In genomic region chr15:54620916-54621315, GRCh38 we compare ENCODE assay signal across 29 cellular contexts.
"Had no signal": no experiment of that assay in that cellular context is flagged by ENCODE, and none has a peak within 500 bp of the region (broad histone marks: within the 10 kb centered on the region; RNA-seq: fewer than 3 reads in every experiment).

No MANE protein-coding gene starts in this region.

- H3K27me3 Mint-ChIP-seq: activated CD4-positive, alpha-beta memory T cell treated with anti-CD3 and anti-CD28 coated beads for 36 hours; activated CD4-positive, alpha-beta T cell treated with anti-CD3 and anti-CD28 coated beads, Interleukin-2, amount 10 ng/mL, durations not matched to agents 7 days and 5 days; activated CD8-positive, alpha-beta memory T cell treated with anti-CD3 and anti-CD28 coated beads, Interleukin-2, amount 10 ng/mL, durations not matched to agents 7 days and 5 days; activated T-cell treated with anti-CD3 and anti-CD28 coated beads, Interleukin-2, amount 50 U/mL, for 24 hours; activated T-helper 17 cell treated with anti-CD3 and anti-CD28 coated beads, Interleukin-2, amount 50 U/mL, for 72 hours; dendritic cell treated with granulocyte-macrophage colony-stimulating factor and Interleukin-4, amounts not matched to agents 40 ng/mL and 50 ng/mL, for 4 days had no signal

- DNase-seq: activated CD4-positive, alpha-beta memory T cell treated with anti-CD3 and anti-CD28 coated beads for 36 hours; activated CD4-positive, alpha-beta T cell treated with anti-CD3 and anti-CD28 coated beads for 1 hour; activated CD4-positive, alpha-beta T cell treated with anti-CD3 and anti-CD28 coated beads for 4 hours; activated CD4-positive, alpha-beta T cell treated with anti-CD3 and anti-CD28 coated beads, Interleukin-2, amount 10 ng/mL, durations not matched to agents 7 days and 5 days; activated CD8-positive, alpha-beta memory T cell treated with anti-CD3 and anti-CD28 coated beads, Interleukin-2, amount 10 ng/mL, durations not matched to agents 7 days and 5 days; activated CD8-positive, alpha-beta memory T cell treated with anti-CD3 and anti-CD28 coated beads, Interleukin-2, amount 50 U/mL, for 4 hours; activated CD8-positive, alpha-beta T cell treated with anti-CD3 and anti-CD28 coated beads, Interleukin-2, amount 10 ng/mL, durations not matched to agents 7 days and 5 days; activated effector memory CD4-positive, alpha-beta T cell treated with Interleukin-2 at 50 U/mL for 16 hours; activated gamma-delta T cell treated with Interleukin-2 at 50 U/mL for 16 hours; activated naive CD4-positive, alpha-beta T cell treated with anti-CD3 and anti-CD28 coated beads, Interleukin-2, amount 50 U/mL, for 16 hours; activated naive CD4-positive, alpha-beta T cell treated with Interleukin-2 at 50 U/mL for 16 hours; activated T-cell treated with anti-CD3 and anti-CD28 coated beads, Interleukin-2, amount 50 U/mL, for 24 hours; amniotic stem cell; anterior cingulate cortex; brain microvascular endothelial cell; dorsolateral prefrontal cortex; effector memory CD4-positive, alpha-beta T cell; endodermal cell; foreskin fibroblast; head of caudate nucleus; T-helper 2 cell had no signal

- H3K36me3 ChIP-seq: brain microvascular endothelial cell had no signal

- H3K9me3 Mint-ChIP-seq: activated CD4-positive, alpha-beta memory T cell treated with anti-CD3 and anti-CD28 coated beads for 36 hours; activated CD4-positive, alpha-beta T cell treated with anti-CD3 and anti-CD28 coated beads, Interleukin-2, amount 10 ng/mL, durations not matched to agents 7 days and 5 days; activated T-cell treated with anti-CD3 and anti-CD28 coated beads, Interleukin-2, amount 50 U/mL, for 24 hours; activated T-helper 17 cell treated with anti-CD3 and anti-CD28 coated beads, Interleukin-2, amount 50 U/mL, for 72 hours; central memory CD8-positive, alpha-beta T cell; endodermal cell; WTC11 had no signal

- ATAC-seq: activated CD8-positive, alpha-beta memory T cell treated with anti-CD3 and anti-CD28 coated beads, Interleukin-2, amount 10 ng/mL, durations not matched to agents 7 days and 5 days; activated CD8-positive, alpha-beta T cell treated with anti-CD3 and anti-CD28 coated beads, Interleukin-2, amount 10 ng/mL, durations not matched to agents 7 days and 5 days; activated T-helper 17 cell treated with anti-CD3 and anti-CD28 coated beads, Interleukin-2, amount 50 U/mL, for 72 hours; esophagus mucosa; WTC11 had no signal

- H3K27me3 ChIP-seq: brain microvascular endothelial cell had no signal

- H3K4me1 Mint-ChIP-seq: activated CD4-positive, alpha-beta T cell treated with anti-CD3 and anti-CD28 coated beads, Interleukin-2, amount 10 ng/mL, durations not matched to agents 7 days and 5 days; activated CD8-positive, alpha-beta memory T cell treated with anti-CD3 and anti-CD28 coated beads, Interleukin-2, amount 10 ng/mL, durations not matched to agents 7 days and 5 days; activated T-helper 17 cell treated with anti-CD3 and anti-CD28 coated beads, Interleukin-2, amount 50 U/mL, for 72 hours; central memory CD8-positive, alpha-beta T cell; WTC11 had no signal

- H3K4me3 ChIP-seq: coronary artery, dorsolateral prefrontal cortex had no signal

- H3K27ac ChIP-seq: brain microvascular endothelial cell, coronary artery, dorsolateral prefrontal cortex, VCaP had no signal

- H3K36me3 Mint-ChIP-seq: activated CD4-positive, alpha-beta memory T cell treated with anti-CD3 and anti-CD28 coated beads for 36 hours; activated CD8-positive, alpha-beta memory T cell treated with anti-CD3 and anti-CD28 coated beads, Interleukin-2, amount 10 ng/mL, durations not matched to agents 7 days and 5 days; activated naive CD8-positive, alpha-beta T cell; WTC11 had no signal

- H3K4me3 Mint-ChIP-seq: activated CD4-positive, alpha-beta memory T cell treated with anti-CD3 and anti-CD28 coated beads for 36 hours; activated CD4-positive, alpha-beta T cell treated with anti-CD3 and anti-CD28 coated beads, Interleukin-2, amount 10 ng/mL, durations not matched to agents 7 days and 5 days; activated CD8-positive, alpha-beta memory T cell treated with anti-CD3 and anti-CD28 coated beads, Interleukin-2, amount 10 ng/mL, durations not matched to agents 7 days and 5 days; activated CD8-positive, alpha-beta T cell treated with anti-CD3 and anti-CD28 coated beads, Interleukin-2, amount 10 ng/mL, durations not matched to agents 7 days and 5 days; activated naive CD8-positive, alpha-beta T cell; activated T-cell treated with anti-CD3 and anti-CD28 coated beads, Interleukin-2, amount 50 U/mL, for 24 hours; activated T-helper 17 cell treated with anti-CD3 and anti-CD28 coated beads, Interleukin-2, amount 50 U/mL, for 72 hours; central memory CD8-positive, alpha-beta T cell; dendritic cell treated with granulocyte-macrophage colony-stimulating factor and Interleukin-4, amounts not matched to agents 40 ng/mL and 50 ng/mL, for 4 days; endodermal cell; WTC11 had no signal
